ENCODE assay signal across 10 cellular contexts in genomic region chr9:29233193-29233592, GRCh38. TPM values are rescaled to one million over a fixed set of nuclear protein-coding genes. Genes with fewer than 3 reads are reported as not detected.
"Had no signal": no experiment of that assay in that cellular context is flagged by ENCODE, and none has a peak within 500 bp of the region (broad histone marks: within the 10 kb centered on the region; RNA-seq: fewer than 3 reads in every experiment).

No MANE protein-coding gene starts in this region.

- H3K9ac ChIP-seq: GM23248 had no signal

- H3K4me3 ChIP-seq: GM23248, GM23338, HAP-1 had no signal

- H2AFZ ChIP-seq: GM23248, GM23338 had no signal

- FAIRE-seq: H1 had no signal

- H3K4me1 Mint-ChIP-seq: GM23338, H9 had no signal

- H3K4me3 Mint-ChIP-seq: GM23338, H9, HFFc6 had no signal

- H3K36me3 ChIP-seq: HAP-1 had no signal

- H3K27ac ChIP-seq: GM23248 had no signal

- H3K9me3 ChIP-seq: HAP-1 had no signal

- DNase-seq: GM23248, GOT3, H7, H9, HCEC 1CT, HFFc6 had no signal

- ATAC-seq: GM23338, HCT116 had no signal

- H3K4me1 ChIP-seq: HAP-1 had no signal

- H3K4me2 ChIP-seq: GM23338 had no signal

- H3K9me3 Mint-ChIP-seq: GM23338, H9 had no signal

- H3K27ac Mint-ChIP-seq: GM23338, H9, HFFc6 had no signal

RNA-seq across cellular contexts. Expression of gene LINGO2, which starts 19.8 kb away (rescaled TPM):
- total RNA-seq: GM23248, HFFc6 had no signal
- polyA plus RNA-seq: GM23248 had no signal
